8 cellular contexts compared by ENCODE assay signal in the genomic region with DNA sequence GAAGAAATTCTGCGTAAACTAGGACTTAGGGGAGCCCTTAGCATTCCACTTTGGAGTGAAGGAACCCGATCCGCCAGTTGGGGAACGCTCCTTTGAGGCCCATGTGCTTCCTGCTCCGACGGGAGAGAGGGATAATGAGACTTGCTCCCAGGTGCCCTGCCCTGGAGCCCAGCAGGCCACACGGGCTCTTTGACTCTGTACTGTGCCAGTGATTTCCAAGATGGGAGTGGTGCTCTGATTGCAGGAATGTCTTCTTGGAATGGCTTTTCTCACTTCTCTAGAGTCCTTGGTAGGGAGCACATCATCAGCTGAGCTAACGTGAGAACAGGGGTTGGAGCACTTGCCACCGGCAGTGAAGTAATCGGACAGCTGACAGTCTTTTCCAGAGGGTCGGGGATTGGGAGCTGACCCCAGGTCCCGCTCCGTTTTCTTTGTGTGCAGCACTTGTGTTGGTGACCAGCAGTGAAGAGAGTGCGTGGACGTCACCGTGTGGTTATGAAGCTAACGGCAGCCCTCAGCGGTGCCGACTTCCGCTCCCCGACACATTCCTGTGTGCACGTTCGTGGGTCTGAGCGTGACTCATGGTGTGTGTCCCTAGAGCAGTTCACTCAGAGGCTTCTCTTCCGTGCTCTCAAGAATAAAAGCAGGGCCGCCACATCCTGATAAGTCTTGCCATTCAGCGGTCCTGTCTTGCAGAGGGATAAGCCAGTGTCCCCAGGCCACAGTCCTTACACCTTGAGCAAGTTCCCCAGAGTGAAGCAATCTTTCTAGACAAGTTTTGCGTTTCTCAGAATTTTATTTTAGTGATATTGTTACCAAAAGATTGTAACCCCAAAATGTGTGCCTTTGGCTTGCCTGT. TPM values are rescaled to one million over a fixed set of nuclear protein-coding genes. Genes with fewer than 3 reads are reported as not detected.
DNase-seq lines count a peak whose midpoint lies in the region; ATAC-seq, FAIRE-seq and TF ChIP-seq lines count a peak whose summit lies in the region.

No MANE protein-coding gene starts in this region.

- FAIRE-seq in K562 (lab: Jason Lieb, UNC), result peak; percentile 69
- no peak for FAIRE-seq in GM19239 (lab: Jason Lieb, UNC)

- DNase-seq in HCT116 (ENCODE audit: low read depth, low spot score) (peak; percentile 26), K562 (ENCODE audit: extremely low read depth in 1 of 4, low spot score in 3 of 4) (peak; percentile 55 to 95 (median 94)), hepatocyte (ENCODE audit: low spot score) (peak; percentile 81), NCI-H1092 treated with DMSO at 0.1 percent for 48 hours (lab: John Stamatoyannopoulos, UW) (no peak), cerebellar cortex (ENCODE audit: low spot score) (no peak), GM19239 (ENCODE audit: insufficient read length, low spot score) (no peak), NCI-H1417 (lab: John Stamatoyannopoulos, UW) (no peak)

- H4K20me1 ChIP-seq in HCT116 (ENCODE audit: insufficient read depth) (no peaks in the 10 kb centered on the region), K562 (replicated peaks; ENCODE audit: control insufficient read depth, insufficient read depth, low read length) (peaks cover 42% of the 10 kb centered on the region), hepatocyte (ENCODE audit: insufficient read depth, poor library complexity, severe bottlenecking) (peaks cover 65% of the 10 kb centered on the region)

- peaks cover 0 to 3% of the 10 kb centered on the region in 2 experiments; a peak in 1 of 4 replicates for H3K36me3 ChIP-seq in HCT116 (ENCODE audit: control insufficient read depth in 1 of 2, insufficient read depth in 2 of 2, low read length in 2 of 2)
- H3K36me3 ChIP-seq in K562 (ENCODE audit: control insufficient read depth, insufficient read depth, low read length), result peaks cover 65% of the 10 kb centered on the region
- H3K36me3 ChIP-seq in hepatocyte (replicated peaks; ENCODE audit: insufficient read depth, low read depth), result no peaks in the 10 kb centered on the region
- peaks cover 63% of the 10 kb centered on the region for H3K36me3 ChIP-seq in skeletal muscle satellite cell (ENCODE audit: insufficient read depth, low read length)

- TF ChIP-seq POLR2A in HCT116 (IDR thresholded peaks at IDR 0.05; ENCODE audit: borderline replicate concordance, extremely low read depth, insufficient read depth, insufficient read length), result no peak
- TF ChIP-seq POLR2A in K562 (conservative IDR thresholded peaks at IDR 0.05), result no peak

- TF ChIP-seq RAD21 in HCT116 (IDR thresholded peaks at IDR 0.05; ENCODE audit: low read depth) (peak; percentile 43; the same call in 1 of the 2 replicates), K562 (CRISPR knock-in tag; conservative IDR thresholded peaks at IDR 0.05 in 1 of 2, IDR thresholded peaks at IDR 0.05 in 1 of 2) (no peak)

- peaks cover 3 to 23% of the 10 kb centered on the region in 2 experiments; a peak in 3 of 4 replicates for H3K4me1 ChIP-seq in HCT116 (ENCODE audit: control insufficient read depth in 1 of 2, insufficient read depth in 2 of 2, low read length in 2 of 2)
- H3K4me1 ChIP-seq in K562 (replicated peaks in 1 of 2; ENCODE audit: control insufficient read depth in 2 of 2, insufficient read depth in 2 of 2, low read length in 2 of 2), result peaks cover 10% of the 10 kb centered on the region in 2 experiments; a peak in 4 of 5 replicates
- peaks cover 9% of the 10 kb centered on the region for H3K4me1 ChIP-seq in hepatocyte (ENCODE audit: insufficient read depth)
- peaks cover 59% of the 10 kb centered on the region for H3K4me1 ChIP-seq in skeletal muscle satellite cell (ENCODE audit: control insufficient read depth, insufficient read depth, low read length)

- intact Hi-C loops in HCT116 (cut with micrococcal nuclease), result no loop called here
- intact Hi-C loops in K562 (cut with micrococcal nuclease), result loop anchor here (5.0 kb wide), 1 partner anchor 398 kb away; no protein-coding TSS in a partner anchor

- no peaks in the 10 kb centered on the region for H3K9me3 ChIP-seq in HCT116 (ENCODE audit: control insufficient read depth in 1 of 2, insufficient read depth in 1 of 2, low read depth in 1 of 2, low read length in 2 of 2)
- H3K9me3 ChIP-seq in K562 (replicated peaks; ENCODE audit: control insufficient read depth, insufficient read depth, low read depth, low read length), result no peaks in the 10 kb centered on the region
- no peaks in the 10 kb centered on the region for H3K9me3 ChIP-seq in hepatocyte (ENCODE audit: low read depth)
- H3K9me3 ChIP-seq in skeletal muscle satellite cell (replicated peaks; ENCODE audit: low read length), result no peaks in the 10 kb centered on the region

- peak; percentile 80 for ATAC-seq in HCT116
- peak; percentile 87 for ATAC-seq in K562

- in situ Hi-C loops in K562 (cut with MboI), result loop anchor here (5.0 to 10.0 kb wide), 3 partner anchors 88 to 406 kb away; no protein-coding TSS in a partner anchor

- H2AFZ ChIP-seq in HCT116 (ENCODE audit: low read depth, low read length, poor library complexity, severe bottlenecking), result no peak overlapping the region
- peak overlapping the region; percentile 7 for H2AFZ ChIP-seq in K562 (ENCODE audit: low read depth, low read length)
- H2AFZ ChIP-seq in hepatocyte, result no peak overlapping the region

- 58% methylated on average over 28 of the region's 28 CpGs for WGBS in K562 (ENCODE audit: insufficient coverage, low coverage, missing lambda C conversion rate)
- 62% methylated on average over 28 of the region's 28 CpGs for WGBS in hepatocyte (ENCODE audit: low lambda C conversion rate, missing lambda C conversion rate)

- H3K79me2 ChIP-seq in HCT116 (ENCODE audit: insufficient read depth, low read length) (peaks cover 15% of the 10 kb centered on the region; the same call in 1 of the 2 replicates), K562 (ENCODE audit: control insufficient read depth, insufficient read depth, low read length) (no peaks in the 10 kb centered on the region), hepatocyte (peaks cover 81% of the 10 kb centered on the region)

- POLR2A ChIA-PET in HCT116 (lab: Charles Lee) (no interaction called here), K562 (lab: Yijun Ruan, JAX) (interaction anchor here (0.5 to 15.4 kb wide), 16 partner anchors 7 to 179 kb away, joined by 3 to 220 read pairs (median 6); no protein-coding TSS in a partner anchor)

- H3K9ac ChIP-seq in HCT116 (ENCODE audit: low read length), result 0 out of 2 replicates have a peak overlapping the region, but pooled peaks have one; percentile 6
- peak overlapping the region in 1 of 2 experiments; percentile 56; a peak in 2 of 4 replicates for H3K9ac ChIP-seq in K562 (ENCODE audit: insufficient read depth in 1 of 2, low read depth in 2 of 2, low read length in 2 of 2)
- peak overlapping the region; percentile 82 for H3K9ac ChIP-seq in skeletal muscle satellite cell (ENCODE audit: low read depth, low read length)

- H3K4me3 ChIP-seq in HCT116 (replicated peaks in 1 of 2; ENCODE audit: low read depth in 1 of 2, low read length in 2 of 2), result no peak overlapping the region
- no peak overlapping the region for H3K4me3 ChIP-seq in K562
- no peak overlapping the region for H3K4me3 ChIP-seq in hepatocyte
- peak overlapping the region; percentile 37 for H3K4me3 ChIP-seq in skeletal muscle satellite cell (ENCODE audit: low read length)

- CTCF ChIA-PET in HCT116 (lab: Charles Lee) (interaction anchor here (1.3 kb wide), 1 partner anchor 9 kb away, joined by 4 read pairs; no protein-coding TSS in a partner anchor), K562 (lab: Yijun Ruan, JAX; ENCODE audit: low intra/inter-chr PET ratio) (interaction anchor here (0.6 to 15.1 kb wide), 5 partner anchors 13 to 177 kb away, joined by 3 to 636 read pairs (median 4); no protein-coding TSS in a partner anchor)

- peaks cover 13% of the 10 kb centered on the region for H3K9me1 ChIP-seq in K562 (ENCODE audit: control insufficient read depth, insufficient read depth, low read length)

- peak overlapping the region; percentile 40 for H3K4me2 ChIP-seq in HCT116 (ENCODE audit: low read length)
- H3K4me2 ChIP-seq in K562 (ENCODE audit: insufficient read depth, low read length), result peak overlapping the region; percentile 16
- peak overlapping the region; percentile 21 for H3K4me2 ChIP-seq in hepatocyte
- peak overlapping the region; percentile 73 for H3K4me2 ChIP-seq in skeletal muscle satellite cell (ENCODE audit: low read length)

- H3K9me2 ChIP-seq in HCT116 (ENCODE audit: insufficient read depth), result no peaks in the 10 kb centered on the region
- no peaks in the 10 kb centered on the region for H3K9me2 ChIP-seq in hepatocyte (replicated peaks; ENCODE audit: insufficient read depth)

- TF ChIP-seq CTCF in HCT116 (IDR thresholded peaks at IDR 0.05 in 2 of 3, conservative IDR thresholded peaks at IDR 0.05 in 1 of 3; ENCODE audit: borderline replicate concordance in 1 of 3, insufficient read depth in 1 of 3, low read depth in 2 of 3, low read length in 2 of 3), result no peak
- no peak for TF ChIP-seq CTCF in K562 (IDR thresholded peaks at IDR 0.05 in 2 of 3, conservative IDR thresholded peaks at IDR 0.05 in 1 of 3; ENCODE audit: insufficient read depth in 2 of 3, low read depth in 1 of 3, low read length in 3 of 3)
- TF ChIP-seq CTCF in hepatocyte (IDR thresholded peaks at IDR 0.05; ENCODE audit: poor library complexity), result peak; percentile 22

- H3K27ac ChIP-seq in HCT116 (ENCODE audit: low read depth, low read length) (peak overlapping the region; percentile 20), K562 (ENCODE audit: extremely low read depth, low read depth, low read length) (peak overlapping the region; percentile 6; the same call in 2 of the 3 replicates), hepatocyte (peak overlapping the region; percentile 38)

- H3K27me3 ChIP-seq in HCT116 (ENCODE audit: insufficient read depth, low read length) (no peaks in the 10 kb centered on the region), K562 (ENCODE audit: control insufficient read depth in 2 of 2, insufficient read depth in 2 of 2, low read length in 2 of 2) (no peaks in the 10 kb centered on the region), hepatocyte (no peaks in the 10 kb centered on the region), skeletal muscle satellite cell (ENCODE audit: control insufficient read depth, insufficient read depth, low read length) (no peaks in the 10 kb centered on the region)

- no peak for TF ChIP-seq EP300 in K562 (IDR thresholded peaks at IDR 0.05; ENCODE audit: low read length)

- no TSS peak for BruUV-seq in HCT116 (replicated peaks; lab: Mats Ljungman, UMichigan)
- no TSS peak for BruUV-seq in K562 (replicated peaks; lab: Mats Ljungman, UMichigan)

- RAD21 ChIA-PET in HCT116 (lab: Charles Lee; ENCODE audit: low non-redundant PET in 1 of 2, low total read pairs in 2 of 2, uncharacterized antibody in 2 of 2, unreplicated experiment in 2 of 2), result no interaction called here

RNA-seq across cellular contexts. Expression of gene ABL1, which starts 25.6 kb away (rescaled TPM):
- total RNA-seq in HCT116 (2021; ENCODE audit: unreplicated experiment) (54.7 TPM), K562 (2014; rRNA removed) (45.1 and 61.3 TPM in 2 replicates), K562 (2014; rRNA removed; fragmentation: Illumina TruSeq; extraction: Trizol) (28.6 and 30.2 TPM in 2 replicates), K562 (2015; rRNA removed; fragmentation: Illumina TruSeq; extraction: Trizol) (37.8 and 41.0 TPM in 2 replicates), K562 (2021) (124 and 130 TPM in 2 replicates), hepatocyte (44.5 and 46.6 TPM in 2 replicates)
- polyA plus RNA-seq in HCT116 (2012), result 23.9 and 28.3 TPM in 2 replicates
- 105 and 142 TPM in 2 replicates for total RNA-seq in K562 (2011; cell fraction: chromatin; rRNA removed; ENCODE audit: low replicate concordance)
- 81.7 and 83.9 TPM in 2 replicates for total RNA-seq in K562 (2011; cell fraction: nucleolus; rRNA removed)
- total RNA-seq in K562 (2011; cell fraction: nucleoplasm; rRNA removed), result 75.2 and 77.0 TPM in 2 replicates
- polyA plus RNA-seq in K562 (2011; rRNA removed) (26.0 and 35.7 TPM in 2 replicates), K562 (2014; fragmentation: Illumina TruSeq; extraction: Trizol) (64.0 and 77.9 TPM in 2 replicates), K562 (2014; fragmentation: Nextera tagmentation; extraction: Ambion mirVana) (1 to 10 TPM; 1.5 to 1.6 TPM), K562 (2014; rRNA removed) (59.7 and 60.0 TPM in 2 replicates), hepatocyte (41.1 and 43.2 TPM in 2 replicates)
- 44.5 and 48.8 TPM in 2 replicates for polyA plus RNA-seq in K562 (2011; cell fraction: cytosol; rRNA removed)
- 51.1 and 57.1 TPM in 2 replicates for polyA plus RNA-seq in K562 (2011; cell fraction: nucleus; rRNA removed)
- polyA plus RNA-seq in K562 (2012), result 65.2 and 79.7 TPM in 2 replicates
- 64.2 and 66.3 TPM in 2 replicates for polyA minus RNA-seq in K562 (2011; rRNA and poly(A)+ RNA removed)
- 93.5 and 149 TPM in 2 replicates for polyA minus RNA-seq in K562 (2011; cell fraction: cytosol; rRNA and poly(A)+ RNA removed)
- polyA minus RNA-seq in K562 (2011; cell fraction: nucleus; rRNA and poly(A)+ RNA removed), result 21.7 and 40.1 TPM in 2 replicates
- 83.4 and 89.8 TPM in 2 replicates for total RNA-seq in skeletal muscle satellite cell (2012; rRNA removed)

RNA-seq across cellular contexts. Expression of gene QRFP, which starts 35.9 kb away (rescaled TPM):
- not detected for total RNA-seq in HCT116 (2021; ENCODE audit: unreplicated experiment)
- polyA plus RNA-seq in HCT116 (2012), result 0.51 and 0.60 TPM in 2 replicates
- not detected in 2 replicates for total RNA-seq in K562 (2011; cell fraction: chromatin; rRNA removed; ENCODE audit: low replicate concordance)
- not detected in 2 replicates for total RNA-seq in K562 (2011; cell fraction: nucleolus; rRNA removed)
- not detected in 2 replicates for total RNA-seq in K562 (2011; cell fraction: nucleoplasm; rRNA removed)
- not detected in 2 replicates for total RNA-seq in K562 (2014; rRNA removed)
- total RNA-seq in K562 (2014; rRNA removed; fragmentation: Illumina TruSeq; extraction: Trizol), result not detected in 2 replicates
- not detected in 2 replicates for total RNA-seq in K562 (2015; rRNA removed; fragmentation: Illumina TruSeq; extraction: Trizol)
- total RNA-seq in K562 (2021), result not detected in 2 replicates
- polyA plus RNA-seq in K562 (2011; rRNA removed), result not detected in 2 replicates
- polyA plus RNA-seq in K562 (2011; cell fraction: cytosol; rRNA removed), result not detected in 2 replicates
- polyA plus RNA-seq in K562 (2011; cell fraction: nucleus; rRNA removed), result not detected in 2 replicates
- 0.51 and 0.70 TPM in 2 replicates for polyA plus RNA-seq in K562 (2012)
- not detected in 2 replicates for polyA plus RNA-seq in K562 (2014; fragmentation: Illumina TruSeq; extraction: Trizol)
- not detected for polyA plus RNA-seq in K562 (2014; fragmentation: Nextera tagmentation; extraction: Ambion mirVana)
- not detected in 2 replicates for polyA plus RNA-seq in K562 (2014; rRNA removed)
- not detected in 2 replicates for polyA minus RNA-seq in K562 (2011; rRNA and poly(A)+ RNA removed)
- not detected in 2 replicates for polyA minus RNA-seq in K562 (2011; cell fraction: cytosol; rRNA and poly(A)+ RNA removed)
- not detected in 2 replicates for polyA minus RNA-seq in K562 (2011; cell fraction: nucleus; rRNA and poly(A)+ RNA removed)
- total RNA-seq in hepatocyte, result not detected in 2 replicates
- polyA plus RNA-seq in hepatocyte, result 0.21 and 0.74 TPM in 2 replicates
- total RNA-seq in skeletal muscle satellite cell (2012; rRNA removed), result not detected in 2 replicates

Comparison
In these comparisons a context has a peak if more than half of its experiments do, and no peak if none do; other contexts are left out.
1. DNase-seq: peak in HCT116 (single experiment), K562 (4 of 4) and hepatocyte (single experiment); none in NCI-H1092 treated with DMSO at 0.1 percent for 48 hours (single experiment), cerebellar cortex (single experiment), GM19239 (single experiment) and NCI-H1417 (0 of 3).
2. H3K4me2 ChIP-seq: peak in every context shown above with its lines; median percentile 73 in skeletal muscle satellite cell; 40 in HCT116; 21 in hepatocyte; 16 in K562.
3. Of the 22 proteins assayed by ChIP-seq in both K562 and HCT116: peak only in K562: none; only in HCT116: RAD21; in both: none; in neither: 20; mixed calls (peak in some experiments, not most) for 1.
4. Peak in every context shown above with its lines, with median percentiles within 50 percentile points of each other: H3K27ac ChIP-seq.